Comparison of ENCODE assay signal across 1 cellular context in genomic region chr11:71130106-71130505, GRCh38.
TF ChIP-seq lines count a peak whose summit lies in the region.

No MANE protein-coding gene starts in this region.

TF ChIP-seq in WTC11, 78 proteins besides CTCF, POLR2A, EP300 and RAD21 (continued from another document):
- TF ChIP-seq ARID4B (CRISPR knock-in tag; IDR thresholded peaks at IDR 0.05; ENCODE audit: borderline replicate concordance) = no peak
- no peak for TF ChIP-seq E2F4 (CRISPR knock-in tag; IDR thresholded peaks at IDR 0.05; ENCODE audit: borderline replicate concordance, low read depth)
- TF ChIP-seq ZNF416 (CRISPR knock-in tag; IDR thresholded peaks at IDR 0.05) = no peak
- no peak for TF ChIP-seq TEAD4 (CRISPR knock-in tag; IDR thresholded peaks at IDR 0.05)
